Comparison of ENCODE assay signal across 1 cellular context in genomic region chr19:41849067-41849466, GRCh38.
TF ChIP-seq lines count a peak whose summit lies in the region.

No MANE protein-coding gene starts in this region.

TF ChIP-seq in IMR-90, 13 proteins besides CTCF, POLR2A, EP300 and RAD21:
- TF ChIP-seq CEBPB (IDR thresholded peaks at IDR 0.05; ENCODE audit: low read depth, low read length): no peak
- peak; percentile 60 for TF ChIP-seq BHLHE40 (IDR thresholded peaks at IDR 0.05; ENCODE audit: low read depth, low read length)
TF ChIP-seq in IMR-90: peak in this region for 1.
